In the genomic region with DNA sequence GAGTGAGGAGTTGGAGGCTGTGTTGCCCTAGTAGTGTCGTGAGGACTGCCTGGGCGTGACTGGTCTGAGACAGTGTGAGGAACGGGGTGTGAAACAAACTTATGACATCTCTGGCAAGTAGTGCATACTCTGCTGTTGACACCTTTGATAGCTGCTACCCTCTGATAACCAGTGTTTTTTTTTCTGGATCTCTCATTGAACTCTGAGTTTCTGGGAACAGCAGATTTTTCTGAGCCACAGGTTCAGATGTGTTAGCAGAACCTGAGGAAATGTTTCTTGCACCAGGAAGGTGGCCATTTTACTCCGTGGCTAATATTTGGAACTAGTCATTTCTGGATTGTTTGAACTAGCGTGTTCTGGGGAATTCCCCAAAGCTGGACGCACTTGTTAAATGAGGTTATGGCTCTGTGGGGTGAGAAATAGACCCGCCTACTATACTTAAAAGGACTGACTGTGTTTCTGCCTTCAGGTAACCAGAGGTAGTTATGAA, we compare ENCODE assay signal across 9 cellular contexts. TPM values are rescaled to one million over a fixed set of nuclear protein-coding genes. Genes with fewer than 3 reads are reported as not detected.
DNase-seq lines count a peak whose midpoint lies in the region; ATAC-seq, FAIRE-seq and TF ChIP-seq lines count a peak whose summit lies in the region.
"Had no signal": no experiment of that assay in that cellular context is flagged by ENCODE, and none has a peak within 500 bp of the region (broad histone marks: within the 10 kb centered on the region; RNA-seq: fewer than 3 reads in every experiment).

No MANE protein-coding gene starts in this region.

- intact Hi-C loops in activated T-helper 2 cell treated with anti-CD3 and anti-CD28 coated beads, Interferon-gamma antibody, Interleukin-2, Interleukin-4, amounts not matched to agents 10 μg/mL and 5 μg/mL and 100 μg/mL, durations not matched to agents 14 hours and 24 hours and 36 hours (cut with micrococcal nuclease): no loop called here

- H3K36me3 ChIP-seq in H7 (replicated peaks; ENCODE audit: control insufficient read depth, insufficient read depth, low read length): no peaks in the 10 kb centered on the region

- ATAC-seq in GM19351 (IDR thresholded peaks at IDR 0.05; ENCODE audit: unreplicated experiment) (peak; percentile 90), HG02885 (IDR thresholded peaks at IDR 0.05; ENCODE audit: poor library complexity, unreplicated experiment) (peak; percentile 82), T-helper 17 cell (peak; percentile 47)

- no peaks in the 10 kb centered on the region for H3K9me3 Mint-ChIP-seq in activated T-helper 2 cell treated with anti-CD3 and anti-CD28 coated beads, Interferon-gamma antibody, Interleukin-2, Interleukin-4, amounts not matched to agents 10 μg/mL and 5 μg/mL and 100 μg/mL, durations not matched to agents 14 hours and 24 hours and 36 hours
- H3K9me3 Mint-ChIP-seq: CD4-positive, alpha-beta T cell had no signal

- H3K27me3 ChIP-seq in H7 (ENCODE audit: control insufficient read depth, insufficient read depth, low read length): no peaks in the 10 kb centered on the region; the same call in 1 of the 2 replicates

- TF ChIP-seq CTCF in GM13976 (IDR thresholded peaks at IDR 0.05; ENCODE audit: borderline replicate concordance, control extremely low read depth, extremely low read depth, insufficient read depth, missing control alignments): no peak

- no peaks in the 10 kb centered on the region for H3K27me3 Mint-ChIP-seq in T-helper 17 cell
- H3K27me3 Mint-ChIP-seq in activated T-helper 2 cell treated with anti-CD3 and anti-CD28 coated beads, Interferon-gamma antibody, Interleukin-2, Interleukin-4, amounts not matched to agents 10 μg/mL and 5 μg/mL and 100 μg/mL, durations not matched to agents 14 hours and 24 hours and 36 hours (ENCODE audit: low read depth): no peaks in the 10 kb centered on the region
- H3K27me3 Mint-ChIP-seq: CD4-positive, alpha-beta T cell had no signal

- DNase-seq in GM13976 (ENCODE audit: low spot score) (peak; percentile 61), T-helper 17 cell (no peak), HTR-8/SVneo (ENCODE audit: insufficient read length, low spot score) (no peak), NCI-H774 (lab: John Stamatoyannopoulos, UW) (no peak), H7 (no peak)
- DNase-seq in activated T-helper 2 cell treated with anti-CD3 and anti-CD28 coated beads, Interferon-gamma antibody, Interleukin-2, Interleukin-4, amounts not matched to agents 10 μg/mL and 5 μg/mL and 100 μg/mL, durations not matched to agents 14 hours and 24 hours and 36 hours (ENCODE audit: low spot score): no peak
- DNase-seq: CD4-positive, alpha-beta T cell had no signal

- H3K9me3 ChIP-seq in T-helper 17 cell (ENCODE audit: control insufficient read depth, low read length, poor library complexity, severe bottlenecking): no peaks in the 10 kb centered on the region

- no peaks in the 10 kb centered on the region for H3K36me3 Mint-ChIP-seq in T-helper 17 cell (ENCODE audit: low read depth)
- H3K36me3 Mint-ChIP-seq in activated T-helper 2 cell treated with anti-CD3 and anti-CD28 coated beads, Interferon-gamma antibody, Interleukin-2, Interleukin-4, amounts not matched to agents 10 μg/mL and 5 μg/mL and 100 μg/mL, durations not matched to agents 14 hours and 24 hours and 36 hours (ENCODE audit: low read depth): no peaks in the 10 kb centered on the region

- peaks cover 2% of the 10 kb centered on the region for H3K4me1 Mint-ChIP-seq in T-helper 17 cell
- H3K4me1 Mint-ChIP-seq in activated T-helper 2 cell treated with anti-CD3 and anti-CD28 coated beads, Interferon-gamma antibody, Interleukin-2, Interleukin-4, amounts not matched to agents 10 μg/mL and 5 μg/mL and 100 μg/mL, durations not matched to agents 14 hours and 24 hours and 36 hours (ENCODE audit: low read depth): no peaks in the 10 kb centered on the region

- no peak overlapping the region for H3K27ac Mint-ChIP-seq in T-helper 17 cell
- H3K27ac Mint-ChIP-seq in activated T-helper 2 cell treated with anti-CD3 and anti-CD28 coated beads, Interferon-gamma antibody, Interleukin-2, Interleukin-4, amounts not matched to agents 10 μg/mL and 5 μg/mL and 100 μg/mL, durations not matched to agents 14 hours and 24 hours and 36 hours: no peak overlapping the region
- H3K27ac Mint-ChIP-seq: CD4-positive, alpha-beta T cell had no signal

- H3K4me3 Mint-ChIP-seq in T-helper 17 cell: no peak overlapping the region
- no peak overlapping the region for H3K4me3 Mint-ChIP-seq in activated T-helper 2 cell treated with anti-CD3 and anti-CD28 coated beads, Interferon-gamma antibody, Interleukin-2, Interleukin-4, amounts not matched to agents 10 μg/mL and 5 μg/mL and 100 μg/mL, durations not matched to agents 14 hours and 24 hours and 36 hours (ENCODE audit: low read depth)
- H3K4me3 Mint-ChIP-seq: CD4-positive, alpha-beta T cell had no signal

- FAIRE-seq in HTR-8/SVneo (lab: Jason Lieb, UNC): no peak

- in situ Hi-C loops in GM13976 (cut with MboI; ENCODE audit: low sequenced_read_pairs, unreplicated experiment): no loop called here

- H3K4me3 ChIP-seq in H7 (ENCODE audit: insufficient read depth, low read depth, low read length): no peak overlapping the region

RNA-seq across cellular contexts. Expression of a gene that starts 52.9 kb away (rescaled TPM):
- total RNA-seq in T-helper 17 cell: 10 to 100 TPM; 84.2 to 89.5 TPM
- 0.87 and 1.1 TPM in 2 replicates for total RNA-seq in activated T-helper 2 cell treated with anti-CD3 and anti-CD28 coated beads, Interferon-gamma antibody, Interleukin-2, Interleukin-4, amounts not matched to agents 10 μg/mL and 5 μg/mL and 100 μg/mL, durations not matched to agents 14 hours and 24 hours and 36 hours
- total RNA-seq in H7 (2014; rRNA removed; shearing (Covaris generic)): 14.6 and 16.1 TPM in 2 replicates
